ENCODE assay signal across 1 cellular context in the genomic region with DNA sequence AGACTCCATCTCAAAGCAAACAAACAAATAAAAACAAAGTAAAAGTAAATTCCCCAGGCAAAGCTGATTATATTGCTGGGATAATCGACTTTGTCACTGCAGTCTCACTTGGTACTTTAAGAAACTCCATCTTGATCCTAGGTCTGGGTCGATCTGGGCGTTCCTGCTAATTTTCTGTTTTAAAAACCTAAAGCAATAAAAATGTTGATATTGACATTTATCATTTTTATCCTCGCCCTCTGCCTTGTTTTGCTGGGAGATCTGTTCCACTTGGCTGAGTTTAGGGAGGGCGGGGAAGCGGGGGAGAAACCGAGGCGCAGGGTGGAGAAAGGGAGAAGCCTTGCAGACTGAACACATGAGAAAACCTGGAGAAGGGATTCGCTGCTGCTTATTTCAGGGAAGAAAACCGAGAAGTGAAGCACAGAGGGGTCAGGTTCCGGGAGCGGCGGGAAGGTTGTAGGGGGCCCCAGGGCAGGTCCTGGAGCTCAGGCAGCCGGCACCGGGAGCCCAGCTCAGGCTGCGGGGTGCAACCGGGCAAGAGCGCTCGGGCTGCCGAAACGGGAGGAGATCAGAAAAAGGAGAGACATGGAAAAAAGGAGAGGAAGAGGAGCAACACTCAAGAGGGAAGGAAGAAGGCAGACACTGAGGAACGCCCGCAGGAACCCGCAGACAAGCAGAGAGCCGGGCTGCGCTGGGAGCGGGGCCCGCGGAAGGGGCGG.
A peak's percentile ranks its signal among the peaks of the same experiment; 100 is the strongest.
TF ChIP-seq lines count a peak whose summit lies in the region.

No MANE protein-coding gene starts in this region.

TF ChIP-seq in K562, 482 proteins besides CTCF, POLR2A, EP300 and RAD21 (continued from another document):
- TF ChIP-seq PML (IDR thresholded peaks at IDR 0.05; ENCODE audit: low read length) (0 out of 2 replicates have a peak, but pooled peaks have one; percentile 24), TAF7 (tag; IDR thresholded peaks at IDR 0.05) (peak; percentile 91), FOXJ3 (CRISPR knock-in tag; IDR thresholded peaks at IDR 0.05) (no peak), CC2D1A (IDR thresholded peaks at IDR 0.05) (peak; percentile 56; the same call in 1 of the 2 replicates), TBP (optimal IDR thresholded peaks at IDR 0.05; ENCODE audit: low read depth, low read length) (peak; percentile 77), ARHGAP35 (IDR thresholded peaks at IDR 0.05; ENCODE audit: partially characterized antibody) (no peak), HLTF (IDR thresholded peaks at IDR 0.05) (peak; percentile 94), ZNF695 (CRISPR knock-in tag; IDR thresholded peaks at IDR 0.05) (0 out of 2 replicates have a peak, but pooled peaks have one; percentile 53), MEF2D (tag; conservative IDR thresholded peaks at IDR 0.05; ENCODE audit: low read depth) (no peak), SMAD4 (CRISPR knock-in tag; conservative IDR thresholded peaks at IDR 0.05) (peak; percentile 6), MECOM (CRISPR knock-in tag; IDR thresholded peaks at IDR 0.05) (no peak; the same call in 1 of the 2 replicates), POLR2H (tag; IDR thresholded peaks at IDR 0.05; ENCODE audit: low read depth) (peak; percentile 82; the same call in 1 of the 2 replicates), KAT8 (IDR thresholded peaks at IDR 0.05; ENCODE audit: low read depth) (no peak), DDX20 (tag; IDR thresholded peaks at IDR 0.05; ENCODE audit: low read depth) (no peak), THRAP3 (IDR thresholded peaks at IDR 0.05; ENCODE audit: borderline replicate concordance) (no peak), NFXL1 (CRISPR knock-in tag; IDR thresholded peaks at IDR 0.05) (peak; percentile 52; the same call in 1 of the 2 replicates), MYC (IDR thresholded peaks at IDR 0.05; ENCODE audit: low read depth, low read length) (no peak), MYC (CRISPR knock-in tag; IDR thresholded peaks at IDR 0.05; ENCODE audit: borderline replicate concordance, low read depth) (0 out of 2 replicates have a peak, but pooled peaks have one; percentile 58), ELF1 (tag; IDR thresholded peaks at IDR 0.05) (no peak), FOXJ2 (tag; IDR thresholded peaks at IDR 0.05) (peak; percentile 27; the same call in 1 of the 2 replicates), ZNF583 (CRISPR knock-in tag; IDR thresholded peaks at IDR 0.05) (peak; percentile 75; the same call in 1 of the 2 replicates), SAP30 (IDR thresholded peaks at IDR 0.05; ENCODE audit: borderline replicate concordance, insufficient read depth, low read depth, low read length, poor library complexity, severe bottlenecking) (peak; percentile 75), NBN (IDR thresholded peaks at IDR 0.05; ENCODE audit: low read depth) (peak; percentile 75; the same call in 1 of the 2 replicates), ILK (tag; IDR thresholded peaks at IDR 0.05; ENCODE audit: borderline replicate concordance, low read depth) (no peak), SMARCC2 (IDR thresholded peaks at IDR 0.05; ENCODE audit: low read depth) (peak; percentile 63), GABPB2 (CRISPR knock-in tag; conservative IDR thresholded peaks at IDR 0.05) (no peak), MAFK (IDR thresholded peaks at IDR 0.05; ENCODE audit: low read length) (no peak), ETV5 (CRISPR knock-in tag; IDR thresholded peaks at IDR 0.05; ENCODE audit: low read depth) (0 out of 2 replicates have a peak, but pooled peaks have one; percentile 48), DMBX1 (CRISPR knock-in tag; IDR thresholded peaks at IDR 0.05; ENCODE audit: borderline replicate concordance) (peak; percentile 55), ZNF436 (CRISPR knock-in tag; IDR thresholded peaks at IDR 0.05) (0 out of 2 replicates have a peak, but pooled peaks have one; percentile 23), ZNF644 (tag; IDR thresholded peaks at IDR 0.05; ENCODE audit: low read depth) (no peak), KDM2B (CRISPR knock-in tag; IDR thresholded peaks at IDR 0.05) (peak; percentile 63; the same call in 1 of the 2 replicates), ZNF764 (CRISPR knock-in tag; IDR thresholded peaks at IDR 0.05; ENCODE audit: low read depth) (peak; percentile 48; the same call in 1 of the 2 replicates), ZSCAN32 (CRISPR knock-in tag; IDR thresholded peaks at IDR 0.05) (0 out of 2 replicates have a peak, but pooled peaks have one; percentile 55)
- TF ChIP-seq, protein P1, sequence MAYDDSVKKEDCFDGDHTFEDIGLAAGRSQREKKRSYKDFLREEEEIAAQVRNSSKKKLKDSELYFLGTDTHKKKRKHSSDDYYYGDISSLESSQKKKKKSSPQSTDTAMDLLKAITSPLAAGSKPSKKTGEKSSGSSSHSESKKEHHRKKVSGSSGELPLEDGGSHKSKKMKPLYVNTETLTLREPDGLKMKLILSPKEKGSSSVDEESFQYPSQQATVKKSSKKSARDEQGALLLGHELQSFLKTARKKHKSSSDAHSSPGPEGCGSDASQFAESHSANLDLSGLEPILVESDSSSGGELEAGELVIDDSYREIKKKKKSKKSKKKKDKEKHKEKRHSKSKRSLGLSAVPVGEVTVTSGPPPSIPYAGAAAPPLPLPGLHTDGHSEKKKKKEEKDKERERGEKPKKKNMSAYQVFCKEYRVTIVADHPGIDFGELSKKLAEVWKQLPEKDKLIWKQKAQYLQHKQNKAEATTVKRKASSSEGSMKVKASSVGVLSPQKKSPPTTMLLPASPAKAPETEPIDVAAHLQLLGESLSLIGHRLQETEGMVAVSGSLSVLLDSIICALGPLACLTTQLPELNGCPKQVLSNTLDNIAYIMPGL (CRISPR knock-in tag; IDR thresholded peaks at IDR 0.05) = peak; percentile 28; the same call in 1 of the 2 replicates
- TF ChIP-seq, protein P2, sequence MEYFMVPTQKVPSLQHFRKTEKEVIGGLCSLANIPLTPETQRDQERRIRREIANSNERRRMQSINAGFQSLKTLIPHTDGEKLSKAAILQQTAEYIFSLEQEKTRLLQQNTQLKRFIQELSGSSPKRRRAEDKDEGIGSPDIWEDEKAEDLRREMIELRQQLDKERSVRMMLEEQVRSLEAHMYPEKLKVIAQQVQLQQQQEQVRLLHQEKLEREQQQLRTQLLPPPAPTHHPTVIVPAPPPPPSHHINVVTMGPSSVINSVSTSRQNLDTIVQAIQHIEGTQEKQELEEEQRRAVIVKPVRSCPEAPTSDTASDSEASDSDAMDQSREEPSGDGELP (CRISPR knock-in tag; IDR thresholded peaks at IDR 0.05; ENCODE audit: borderline replicate concordance) = no peak
- TF ChIP-seq, protein P3, sequence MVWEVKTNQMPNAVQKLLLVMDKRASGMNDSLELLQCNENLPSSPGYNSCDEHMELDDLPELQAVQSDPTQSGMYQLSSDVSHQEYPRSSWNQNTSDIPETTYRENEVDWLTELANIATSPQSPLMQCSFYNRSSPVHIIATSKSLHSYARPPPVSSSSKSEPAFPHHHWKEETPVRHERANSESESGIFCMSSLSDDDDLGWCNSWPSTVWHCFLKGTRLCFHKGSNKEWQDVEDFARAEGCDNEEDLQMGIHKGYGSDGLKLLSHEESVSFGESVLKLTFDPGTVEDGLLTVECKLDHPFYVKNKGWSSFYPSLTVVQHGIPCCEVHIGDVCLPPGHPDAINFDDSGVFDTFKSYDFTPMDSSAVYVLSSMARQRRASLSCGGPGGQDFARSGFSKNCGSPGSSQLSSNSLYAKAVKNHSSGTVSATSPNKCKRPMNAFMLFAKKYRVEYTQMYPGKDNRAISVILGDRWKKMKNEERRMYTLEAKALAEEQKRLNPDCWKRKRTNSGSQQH (CRISPR knock-in tag; IDR thresholded peaks at IDR 0.05) = peak; percentile 93
- TF ChIP-seq, protein P4, sequence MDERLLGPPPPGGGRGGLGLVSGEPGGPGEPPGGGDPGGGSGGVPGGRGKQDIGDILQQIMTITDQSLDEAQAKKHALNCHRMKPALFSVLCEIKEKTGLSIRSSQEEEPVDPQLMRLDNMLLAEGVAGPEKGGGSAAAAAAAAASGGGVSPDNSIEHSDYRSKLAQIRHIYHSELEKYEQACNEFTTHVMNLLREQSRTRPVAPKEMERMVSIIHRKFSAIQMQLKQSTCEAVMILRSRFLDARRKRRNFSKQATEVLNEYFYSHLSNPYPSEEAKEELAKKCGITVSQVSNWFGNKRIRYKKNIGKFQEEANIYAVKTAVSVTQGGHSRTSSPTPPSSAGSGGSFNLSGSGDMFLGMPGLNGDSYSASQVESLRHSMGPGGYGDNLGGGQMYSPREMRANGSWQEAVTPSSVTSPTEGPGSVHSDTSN (CRISPR knock-in tag; IDR thresholded peaks at IDR 0.05; ENCODE audit: low read depth) = no peak
- TF ChIP-seq, protein P4 (tag; conservative IDR thresholded peaks at IDR 0.05; ENCODE audit: low read depth) = 0 out of 2 replicates have a peak, but pooled peaks have one; percentile 6
- TF ChIP-seq, protein P5, sequence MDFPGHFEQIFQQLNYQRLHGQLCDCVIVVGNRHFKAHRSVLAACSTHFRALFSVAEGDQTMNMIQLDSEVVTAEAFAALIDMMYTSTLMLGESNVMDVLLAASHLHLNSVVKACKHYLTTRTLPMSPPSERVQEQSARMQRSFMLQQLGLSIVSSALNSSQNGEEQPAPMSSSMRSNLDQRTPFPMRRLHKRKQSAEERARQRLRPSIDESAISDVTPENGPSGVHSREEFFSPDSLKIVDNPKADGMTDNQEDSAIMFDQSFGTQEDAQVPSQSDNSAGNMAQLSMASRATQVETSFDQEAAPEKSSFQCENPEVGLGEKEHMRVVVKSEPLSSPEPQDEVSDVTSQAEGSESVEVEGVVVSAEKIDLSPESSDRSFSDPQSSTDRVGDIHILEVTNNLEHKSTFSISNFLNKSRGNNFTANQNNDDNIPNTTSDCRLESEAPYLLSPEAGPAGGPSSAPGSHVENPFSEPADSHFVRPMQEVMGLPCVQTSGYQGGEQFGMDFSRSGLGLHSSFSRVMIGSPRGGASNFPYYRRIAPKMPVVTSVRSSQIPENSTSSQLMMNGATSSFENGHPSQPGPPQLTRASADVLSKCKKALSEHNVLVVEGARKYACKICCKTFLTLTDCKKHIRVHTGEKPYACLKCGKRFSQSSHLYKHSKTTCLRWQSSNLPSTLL (IDR thresholded peaks at IDR 0.05) = peak; percentile 34; the same call in 1 of the 2 replicates
- TF ChIP-seq, protein P6, sequence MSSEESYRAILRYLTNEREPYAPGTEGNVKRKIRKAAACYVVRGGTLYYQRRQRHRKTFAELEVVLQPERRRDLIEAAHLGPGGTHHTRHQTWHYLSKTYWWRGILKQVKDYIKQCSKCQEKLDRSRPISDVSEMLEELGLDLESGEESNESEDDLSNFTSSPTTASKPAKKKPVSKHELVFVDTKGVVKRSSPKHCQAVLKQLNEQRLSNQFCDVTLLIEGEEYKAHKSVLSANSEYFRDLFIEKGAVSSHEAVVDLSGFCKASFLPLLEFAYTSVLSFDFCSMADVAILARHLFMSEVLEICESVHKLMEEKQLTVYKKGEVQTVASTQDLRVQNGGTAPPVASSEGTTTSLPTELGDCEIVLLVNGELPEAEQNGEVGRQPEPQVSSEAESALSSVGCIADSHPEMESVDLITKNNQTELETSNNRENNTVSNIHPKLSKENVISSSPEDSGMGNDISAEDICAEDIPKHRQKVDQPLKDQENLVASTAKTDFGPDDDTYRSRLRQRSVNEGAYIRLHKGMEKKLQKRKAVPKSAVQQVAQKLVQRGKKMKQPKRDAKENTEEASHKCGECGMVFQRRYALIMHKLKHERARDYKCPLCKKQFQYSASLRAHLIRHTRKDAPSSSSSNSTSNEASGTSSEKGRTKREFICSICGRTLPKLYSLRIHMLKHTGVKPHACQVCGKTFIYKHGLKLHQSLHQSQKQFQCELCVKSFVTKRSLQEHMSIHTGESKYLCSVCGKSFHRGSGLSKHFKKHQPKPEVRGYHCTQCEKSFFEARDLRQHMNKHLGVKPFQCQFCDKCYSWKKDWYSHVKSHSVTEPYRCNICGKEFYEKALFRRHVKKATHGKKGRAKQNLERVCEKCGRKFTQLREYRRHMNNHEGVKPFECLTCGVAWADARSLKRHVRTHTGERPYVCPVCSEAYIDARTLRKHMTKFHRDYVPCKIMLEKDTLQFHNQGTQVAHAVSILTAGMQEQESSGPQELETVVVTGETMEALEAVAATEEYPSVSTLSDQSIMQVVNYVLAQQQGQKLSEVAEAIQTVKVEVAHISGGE (CRISPR knock-in tag; IDR thresholded peaks at IDR 0.05) = peak in 2 of 3 experiments; percentile 30 to 31; a peak in 1 of 6 replicates
- TF ChIP-seq, protein P7, sequence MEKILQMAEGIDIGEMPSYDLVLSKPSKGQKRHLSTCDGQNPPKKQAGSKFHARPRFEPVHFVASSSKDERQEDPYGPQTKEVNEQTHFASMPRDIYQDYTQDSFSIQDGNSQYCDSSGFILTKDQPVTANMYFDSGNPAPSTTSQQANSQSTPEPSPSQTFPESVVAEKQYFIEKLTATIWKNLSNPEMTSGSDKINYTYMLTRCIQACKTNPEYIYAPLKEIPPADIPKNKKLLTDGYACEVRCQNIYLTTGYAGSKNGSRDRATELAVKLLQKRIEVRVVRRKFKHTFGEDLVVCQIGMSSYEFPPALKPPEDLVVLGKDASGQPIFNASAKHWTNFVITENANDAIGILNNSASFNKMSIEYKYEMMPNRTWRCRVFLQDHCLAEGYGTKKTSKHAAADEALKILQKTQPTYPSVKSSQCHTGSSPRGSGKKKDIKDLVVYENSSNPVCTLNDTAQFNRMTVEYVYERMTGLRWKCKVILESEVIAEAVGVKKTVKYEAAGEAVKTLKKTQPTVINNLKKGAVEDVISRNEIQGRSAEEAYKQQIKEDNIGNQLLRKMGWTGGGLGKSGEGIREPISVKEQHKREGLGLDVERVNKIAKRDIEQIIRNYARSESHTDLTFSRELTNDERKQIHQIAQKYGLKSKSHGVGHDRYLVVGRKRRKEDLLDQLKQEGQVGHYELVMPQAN (IDR thresholded peaks at IDR 0.05; ENCODE audit: borderline replicate concordance) = peak; percentile 88
- TF ChIP-seq, protein P8, sequence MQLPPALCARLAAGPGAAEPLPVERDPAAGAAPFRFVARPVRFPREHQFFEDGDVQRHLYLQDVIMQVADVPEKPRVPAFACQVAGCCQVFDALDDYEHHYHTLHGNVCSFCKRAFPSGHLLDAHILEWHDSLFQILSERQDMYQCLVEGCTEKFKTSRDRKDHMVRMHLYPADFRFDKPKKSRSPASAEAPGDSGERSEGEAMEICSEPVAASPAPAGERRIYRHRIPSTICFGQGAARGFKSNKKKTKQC (CRISPR knock-in tag; IDR thresholded peaks at IDR 0.05) = peak; percentile 44; the same call in 1 of the 2 replicates
